Comparison of ENCODE assay signal across 1 cellular context in genomic region chr22:47850644-47851151, GRCh38.
TF ChIP-seq lines count a peak whose summit lies in the region.

No MANE protein-coding gene starts in this region.

TF ChIP-seq in GM23338, 12 proteins besides CTCF, POLR2A, EP300 and RAD21 (continued from another document):
- TF ChIP-seq, protein P1, sequence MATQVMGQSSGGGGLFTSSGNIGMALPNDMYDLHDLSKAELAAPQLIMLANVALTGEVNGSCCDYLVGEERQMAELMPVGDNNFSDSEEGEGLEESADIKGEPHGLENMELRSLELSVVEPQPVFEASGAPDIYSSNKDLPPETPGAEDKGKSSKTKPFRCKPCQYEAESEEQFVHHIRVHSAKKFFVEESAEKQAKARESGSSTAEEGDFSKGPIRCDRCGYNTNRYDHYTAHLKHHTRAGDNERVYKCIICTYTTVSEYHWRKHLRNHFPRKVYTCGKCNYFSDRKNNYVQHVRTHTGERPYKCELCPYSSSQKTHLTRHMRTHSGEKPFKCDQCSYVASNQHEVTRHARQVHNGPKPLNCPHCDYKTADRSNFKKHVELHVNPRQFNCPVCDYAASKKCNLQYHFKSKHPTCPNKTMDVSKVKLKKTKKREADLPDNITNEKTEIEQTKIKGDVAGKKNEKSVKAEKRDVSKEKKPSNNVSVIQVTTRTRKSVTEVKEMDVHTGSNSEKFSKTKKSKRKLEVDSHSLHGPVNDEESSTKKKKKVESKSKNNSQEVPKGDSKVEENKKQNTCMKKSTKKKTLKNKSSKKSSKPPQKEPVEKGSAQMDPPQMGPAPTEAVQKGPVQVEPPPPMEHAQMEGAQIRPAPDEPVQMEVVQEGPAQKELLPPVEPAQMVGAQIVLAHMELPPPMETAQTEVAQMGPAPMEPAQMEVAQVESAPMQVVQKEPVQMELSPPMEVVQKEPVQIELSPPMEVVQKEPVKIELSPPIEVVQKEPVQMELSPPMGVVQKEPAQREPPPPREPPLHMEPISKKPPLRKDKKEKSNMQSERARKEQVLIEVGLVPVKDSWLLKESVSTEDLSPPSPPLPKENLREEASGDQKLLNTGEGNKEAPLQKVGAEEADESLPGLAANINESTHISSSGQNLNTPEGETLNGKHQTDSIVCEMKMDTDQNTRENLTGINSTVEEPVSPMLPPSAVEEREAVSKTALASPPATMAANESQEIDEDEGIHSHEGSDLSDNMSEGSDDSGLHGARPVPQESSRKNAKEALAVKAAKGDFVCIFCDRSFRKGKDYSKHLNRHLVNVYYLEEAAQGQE (IDR thresholded peaks at IDR 0.05; ENCODE audit: unreplicated experiment): no peak
